11 cellular contexts compared by ENCODE assay signal in the genomic region with DNA sequence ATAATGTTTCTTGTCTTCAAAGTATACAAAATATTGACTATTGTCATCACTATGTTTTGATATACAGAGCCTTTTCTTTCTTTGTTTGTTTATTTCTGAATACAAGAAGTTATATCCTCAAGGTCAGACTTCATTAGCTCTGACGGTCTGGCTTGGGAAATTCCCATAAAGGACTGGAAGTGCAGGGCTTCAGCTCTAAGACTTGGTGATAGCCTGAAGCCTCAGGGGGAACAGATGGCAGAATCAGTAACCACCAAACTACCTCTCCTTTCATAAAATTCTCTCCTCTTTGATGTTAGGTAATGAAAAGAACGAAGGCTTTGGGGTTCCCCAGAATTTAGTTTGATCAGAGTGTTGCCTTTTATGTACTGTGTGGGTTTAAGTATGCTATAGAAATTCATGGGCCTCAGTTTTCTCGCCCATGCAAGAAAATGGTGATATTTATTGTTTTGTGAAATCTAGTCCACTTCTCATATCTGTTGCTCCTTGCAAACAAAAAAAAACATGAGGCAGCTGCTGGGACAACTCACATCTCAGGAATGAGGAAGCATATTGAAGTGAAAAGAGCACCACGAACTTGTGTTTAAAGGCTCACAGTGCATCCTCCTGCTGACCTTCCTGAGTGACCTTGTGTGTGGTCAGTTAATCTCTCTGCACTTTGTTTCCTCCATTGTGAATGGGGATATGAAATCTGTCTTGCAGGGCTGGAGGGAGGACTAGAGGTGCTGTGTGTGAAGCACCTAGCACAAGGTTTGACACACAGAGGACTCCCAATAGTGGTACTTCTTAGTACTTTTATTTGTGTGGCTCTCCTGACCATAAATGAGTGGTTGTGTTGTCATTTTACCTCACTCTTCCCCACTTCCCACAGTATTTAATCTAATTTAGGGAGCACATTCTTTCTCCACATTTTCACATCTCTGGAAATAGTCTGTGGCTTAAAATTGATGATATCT.
DNase-seq lines count a peak whose midpoint lies in the region; ATAC-seq and TF ChIP-seq lines count a peak whose summit lies in the region.
"Had no signal": no experiment of that assay in that cellular context is flagged by ENCODE, and none has a peak within 500 bp of the region (broad histone marks: within the 10 kb centered on the region; RNA-seq: fewer than 3 reads in every experiment).

No MANE protein-coding gene starts in this region.

- peak; percentile 5 for DNase-seq in DMS53 (lab: John Stamatoyannopoulos, UW)
- DNase-seq in DMS53 treated with DMSO at 0.1 percent for 48 hours (lab: John Stamatoyannopoulos, UW; ENCODE audit: unreplicated experiment), result no peak
- DNase-seq in SK-N-SH, result no peak
- DNase-seq in glomerular visceral epithelial cell (ENCODE audit: extremely low spot score), result peak; percentile 62
- DNase-seq in smooth muscle cell of the brain vasculature (ENCODE audit: low read depth, low spot score), result peak; percentile 1
- DNase-seq in SKM-1 treated with dmso at 0.1 percent for 144 hours (lab: John Stamatoyannopoulos, UW; ENCODE audit: unreplicated experiment), result no peak
- no peak for DNase-seq in NCI-H1092 (lab: John Stamatoyannopoulos, UW)
- DNase-seq: adrenal gland; NCI-H2029 treated with DMSO at 0.1 percent for 48 hours; stimulated activated naive B cell treated with anti-CD40 and anti-IgM and Interleukin-4, amounts not matched to agents 10 μg/mL and 1 μg/mL and 100 μg/mL, for 72 hours had no signal

- WGBS in SK-N-SH (ENCODE audit: low lambda C conversion rate), result 28% methylated on average over 4 of the region's 4 CpGs

- H3K79me2 ChIP-seq in SK-N-SH (ENCODE audit: insufficient read depth), result no peaks in the 10 kb centered on the region

- POLR2A ChIA-PET in SK-N-SH (lab: Yijun Ruan, JAX), result no interaction called here

- H3K9ac ChIP-seq in SK-N-SH, result no peak overlapping the region

- H3K9me3 ChIP-seq in SK-N-SH, result no peaks in the 10 kb centered on the region
- H3K9me3 ChIP-seq: adrenal gland had no signal

- H3K9me2 ChIP-seq in SK-N-SH, result no peaks in the 10 kb centered on the region

- H3K4me2 ChIP-seq in SK-N-SH, result peak overlapping the region; percentile 5; the same call in 1 of the 2 replicates

- no peak for TF ChIP-seq EP300 in SK-N-SH (IDR thresholded peaks at IDR 0.05; ENCODE audit: borderline replicate concordance in 1 of 2, low read depth in 1 of 2, low read length in 1 of 2)

- H3F3A ChIP-seq in SK-N-SH (replicated peaks; ENCODE audit: insufficient read depth), result no peaks in the 10 kb centered on the region

- H4K20me1 ChIP-seq in SK-N-SH (ENCODE audit: insufficient read depth), result no peaks in the 10 kb centered on the region

- no peak for TF ChIP-seq CTCF in SK-N-SH (IDR thresholded peaks at IDR 0.05)

- no peaks in the 10 kb centered on the region; a peak in 1 of 4 replicates for H3K4me1 ChIP-seq in SK-N-SH (ENCODE audit: control insufficient read depth in 1 of 2, insufficient read depth in 2 of 2, low read depth in 1 of 2, low read length in 1 of 2)
- H3K4me1 ChIP-seq: adrenal gland had no signal

- H2AFZ ChIP-seq in SK-N-SH (ENCODE audit: low read depth), result no peak overlapping the region

- H3K4me3 ChIP-seq in SK-N-SH (ENCODE audit: low read depth in 2 of 2, low read length in 1 of 2), result no peak overlapping the region
- H3K4me3 ChIP-seq: adrenal gland had no signal

- H3K27me3 ChIP-seq in SK-N-SH (ENCODE audit: insufficient read depth), result no peaks in the 10 kb centered on the region
- H3K27me3 ChIP-seq: adrenal gland had no signal

- H3K27ac ChIP-seq in SK-N-SH (ENCODE audit: low read depth in 2 of 2, low read length in 1 of 2), result no peak overlapping the region
- H3K27ac ChIP-seq: adrenal gland had no signal

- no peak for ATAC-seq in HG03175 (IDR thresholded peaks at IDR 0.05; ENCODE audit: unreplicated experiment)
- ATAC-seq: stimulated activated naive B cell treated with anti-CD40 and anti-IgM and Interleukin-4, amounts not matched to agents 10 μg/mL and 1 μg/mL and 100 μg/mL, for 72 hours had no signal

- no peaks in the 10 kb centered on the region for H3K36me3 ChIP-seq in SK-N-SH (replicated peaks in 1 of 2; ENCODE audit: control insufficient read depth in 1 of 2, insufficient read depth in 2 of 2, low read length in 1 of 2)
- H3K36me3 ChIP-seq: adrenal gland had no signal

- no peak for TF ChIP-seq RAD21 in SK-N-SH (IDR thresholded peaks at IDR 0.05; ENCODE audit: low read length)

- CTCF ChIA-PET in SK-N-SH (lab: Yijun Ruan, JAX), result no interaction called here

TF ChIP-seq in SK-N-SH, 30 proteins besides CTCF, POLR2A, EP300 and RAD21:
- no peak for TF ChIP-seq TEAD4 (IDR thresholded peaks at IDR 0.05; ENCODE audit: borderline replicate concordance, insufficient read depth)
- no peak for TF ChIP-seq NFIC (IDR thresholded peaks at IDR 0.05; ENCODE audit: borderline replicate concordance)
- TF ChIP-seq JUND (IDR thresholded peaks at IDR 0.05), result no peak
- TF ChIP-seq FOXM1 (IDR thresholded peaks at IDR 0.05; ENCODE audit: low read depth), result no peak
- TF ChIP-seq, protein P1, sequence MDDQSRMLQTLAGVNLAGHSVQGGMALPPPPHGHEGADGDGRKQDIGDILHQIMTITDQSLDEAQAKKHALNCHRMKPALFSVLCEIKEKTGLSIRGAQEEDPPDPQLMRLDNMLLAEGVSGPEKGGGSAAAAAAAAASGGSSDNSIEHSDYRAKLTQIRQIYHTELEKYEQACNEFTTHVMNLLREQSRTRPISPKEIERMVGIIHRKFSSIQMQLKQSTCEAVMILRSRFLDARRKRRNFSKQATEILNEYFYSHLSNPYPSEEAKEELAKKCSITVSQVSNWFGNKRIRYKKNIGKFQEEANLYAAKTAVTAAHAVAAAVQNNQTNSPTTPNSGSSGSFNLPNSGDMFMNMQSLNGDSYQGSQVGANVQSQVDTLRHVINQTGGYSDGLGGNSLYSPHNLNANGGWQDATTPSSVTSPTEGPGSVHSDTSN (IDR thresholded peaks at IDR 0.05), result no peak
- TF ChIP-seq, protein P2, sequence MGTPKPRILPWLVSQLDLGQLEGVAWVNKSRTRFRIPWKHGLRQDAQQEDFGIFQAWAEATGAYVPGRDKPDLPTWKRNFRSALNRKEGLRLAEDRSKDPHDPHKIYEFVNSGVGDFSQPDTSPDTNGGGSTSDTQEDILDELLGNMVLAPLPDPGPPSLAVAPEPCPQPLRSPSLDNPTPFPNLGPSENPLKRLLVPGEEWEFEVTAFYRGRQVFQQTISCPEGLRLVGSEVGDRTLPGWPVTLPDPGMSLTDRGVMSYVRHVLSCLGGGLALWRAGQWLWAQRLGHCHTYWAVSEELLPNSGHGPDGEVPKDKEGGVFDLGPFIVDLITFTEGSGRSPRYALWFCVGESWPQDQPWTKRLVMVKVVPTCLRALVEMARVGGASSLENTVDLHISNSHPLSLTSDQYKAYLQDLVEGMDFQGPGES (IDR thresholded peaks at IDR 0.05; ENCODE audit: low read depth, low read length), result no peak
- TF ChIP-seq CHD2 (IDR thresholded peaks at IDR 0.05; ENCODE audit: low read length, partially characterized antibody), result no peak
- TF ChIP-seq, protein P3, sequence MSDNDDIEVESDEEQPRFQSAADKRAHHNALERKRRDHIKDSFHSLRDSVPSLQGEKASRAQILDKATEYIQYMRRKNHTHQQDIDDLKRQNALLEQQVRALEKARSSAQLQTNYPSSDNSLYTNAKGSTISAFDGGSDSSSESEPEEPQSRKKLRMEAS (IDR thresholded peaks at IDR 0.05; ENCODE audit: low read depth), result no peak
- no peak for TF ChIP-seq SIN3A (IDR thresholded peaks at IDR 0.05; ENCODE audit: borderline replicate concordance, low read depth, low read length)
- TF ChIP-seq, protein P4, sequence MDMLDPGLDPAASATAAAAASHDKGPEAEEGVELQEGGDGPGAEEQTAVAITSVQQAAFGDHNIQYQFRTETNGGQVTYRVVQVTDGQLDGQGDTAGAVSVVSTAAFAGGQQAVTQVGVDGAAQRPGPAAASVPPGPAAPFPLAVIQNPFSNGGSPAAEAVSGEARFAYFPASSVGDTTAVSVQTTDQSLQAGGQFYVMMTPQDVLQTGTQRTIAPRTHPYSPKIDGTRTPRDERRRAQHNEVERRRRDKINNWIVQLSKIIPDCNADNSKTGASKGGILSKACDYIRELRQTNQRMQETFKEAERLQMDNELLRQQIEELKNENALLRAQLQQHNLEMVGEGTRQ (IDR thresholded peaks at IDR 0.05; ENCODE audit: borderline replicate concordance, low read depth, low read length), result no peak
- no peak for TF ChIP-seq RFX5 (IDR thresholded peaks at IDR 0.05; ENCODE audit: low read length)
- TF ChIP-seq GATA2 (CRISPR knock-in tag; IDR thresholded peaks at IDR 0.05), result no peak
- no peak for TF ChIP-seq RXRA (IDR thresholded peaks at IDR 0.05; ENCODE audit: borderline replicate concordance, low read depth)
- TF ChIP-seq RCOR1 (IDR thresholded peaks at IDR 0.05; ENCODE audit: low read length), result no peak
- TF ChIP-seq NRF1 (IDR thresholded peaks at IDR 0.05; ENCODE audit: low read depth, low read length), result no peak
- no peak for TF ChIP-seq POLR2AphosphoS5 (IDR thresholded peaks at IDR 0.05; ENCODE audit: low read depth, low read length)
- TF ChIP-seq SMC3 (IDR thresholded peaks at IDR 0.05; ENCODE audit: low read depth, low read length), result no peak
- no peak for TF ChIP-seq YY1 (IDR thresholded peaks at IDR 0.05; ENCODE audit: low read depth)
TF ChIP-seq in SK-N-SH: peak in this region for 0.

Comparison
In these comparisons a context has a peak if more than half of its experiments do, and no peak if none do; other contexts are left out.
1. DNase-seq: peak in DMS53 (single experiment), glomerular visceral epithelial cell (single experiment) and smooth muscle cell of the brain vasculature (single experiment); none in DMS53 treated with DMSO at 0.1 percent for 48 hours (single experiment), SK-N-SH (single experiment), SKM-1 treated with dmso at 0.1 percent for 144 hours (single experiment) and NCI-H1092 (single experiment).